ENCODE assay signal across 34 cellular contexts in the genomic region with DNA sequence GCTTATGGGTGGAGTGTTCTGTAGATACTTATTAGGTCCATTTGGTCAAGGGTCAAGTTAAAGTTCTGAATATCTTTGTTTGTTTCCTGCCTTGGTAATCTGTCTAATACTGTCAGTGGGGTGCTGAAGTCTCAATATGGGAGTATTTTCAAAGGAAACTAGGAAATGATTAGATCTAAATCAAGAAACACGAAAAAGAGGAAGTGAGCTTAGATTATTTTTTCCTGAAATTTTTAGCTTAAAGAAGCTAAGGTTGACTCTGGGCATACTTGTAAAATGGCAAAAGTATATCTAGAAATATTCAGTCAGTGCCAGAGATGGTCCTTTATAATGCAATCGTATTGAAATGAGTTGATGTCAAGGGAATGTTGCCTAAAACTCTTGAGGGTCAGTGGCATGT.
"Had no signal": no experiment of that assay in that cellular context is flagged by ENCODE, and none has a peak within 500 bp of the region (broad histone marks: within the 10 kb centered on the region; RNA-seq: fewer than 3 reads in every experiment).

No MANE protein-coding gene starts in this region.

- H3K4me3 Mint-ChIP-seq: activated CD4-positive, alpha-beta memory T cell treated with anti-CD3 and anti-CD28 coated beads for 36 hours; activated naive CD4-positive, alpha-beta T cell treated with anti-CD3 and anti-CD28 coated beads for 36 hours; activated T-cell treated with anti-CD3 and anti-CD28 coated beads, Interleukin-2, amount 50 U/mL, for 4 hours; activated T-helper 1 cell treated with anti-CD3 and anti-CD28 coated beads, Interleukin-12 subunit alpha, Interleukin-12 subunit beta, Interleukin-2, Interleukin-4 antibody, amounts not matched to agents 30 ng/mL and 10 ng/mL and 1 ng/mL, durations not matched to agents 14 hours and 24 hours and 36 hours; WTC11 had no signal

- H3K4me2 ChIP-seq: PC-9 had no signal

- H3K4me3 ChIP-seq: adrenal gland, body of pancreas, breast epithelium, PC-9 had no signal

- H3K9me3 Mint-ChIP-seq: activated CD4-positive, alpha-beta memory T cell treated with anti-CD3 and anti-CD28 coated beads for 36 hours; activated naive CD4-positive, alpha-beta T cell treated with anti-CD3 and anti-CD28 coated beads for 36 hours; activated T-cell treated with anti-CD3 and anti-CD28 coated beads, Interleukin-2, amount 50 U/mL, for 4 hours; activated T-helper 1 cell treated with anti-CD3 and anti-CD28 coated beads, Interleukin-12 subunit alpha, Interleukin-12 subunit beta, Interleukin-2, Interleukin-4 antibody, amounts not matched to agents 30 ng/mL and 10 ng/mL and 1 ng/mL, durations not matched to agents 14 hours and 24 hours and 36 hours had no signal

- H3K9me3 ChIP-seq: adrenal gland, body of pancreas, breast epithelium had no signal

- H3K36me3 Mint-ChIP-seq: activated CD4-positive, alpha-beta memory T cell treated with anti-CD3 and anti-CD28 coated beads for 36 hours; WTC11 had no signal

- H2AFZ ChIP-seq: PC-9 had no signal

- H3K4me1 ChIP-seq: adrenal gland, body of pancreas, breast epithelium had no signal

- H3K27ac ChIP-seq: adrenal gland, body of pancreas, breast epithelium, PC-9, RWPE1 had no signal

- H3K27ac Mint-ChIP-seq: activated CD4-positive, alpha-beta memory T cell treated with anti-CD3 and anti-CD28 coated beads for 36 hours; activated naive CD4-positive, alpha-beta T cell treated with anti-CD3 and anti-CD28 coated beads for 36 hours; activated naive CD4-positive, alpha-beta T cell treated with anti-CD3 and anti-CD28 coated beads, Interleukin-2, amount 50 U/mL, for 72 hours; activated T-helper 1 cell treated with anti-CD3 and anti-CD28 coated beads, Interleukin-12 subunit alpha, Interleukin-12 subunit beta, Interleukin-2, Interleukin-4 antibody, amounts not matched to agents 30 ng/mL and 10 ng/mL and 1 ng/mL, durations not matched to agents 14 hours and 24 hours and 36 hours; WTC11 had no signal

- ATAC-seq: activated naive CD4-positive, alpha-beta T cell treated with anti-CD3 and anti-CD28 coated beads, Interleukin-2, amount 50 U/mL, for 72 hours; activated T-cell treated with anti-CD3 and anti-CD28 coated beads, Interleukin-2, amount 50 U/mL, for 4 hours; body of pancreas; Right ventricle myocardium inferior; SK-N-SH treated with all-trans-retinoic acid at 6 μM for 48 hours; WTC11 had no signal

- H3K27me3 ChIP-seq: adrenal gland, body of pancreas, breast epithelium had no signal

- DNase-seq: activated CD4-positive, alpha-beta memory T cell treated with anti-CD3 and anti-CD28 coated beads for 36 hours; activated CD4-positive, alpha-beta T cell treated with anti-CD3 and anti-CD28 coated beads for 4 hours; activated CD4-positive, alpha-beta T cell treated with anti-CD3 and anti-CD28 coated beads, Interleukin-2, amount 50 U/mL, for 1 hour; activated CD4-positive, CD25-positive, alpha-beta regulatory T cell treated with anti-CD3 and anti-CD28 coated beads, Interleukin-2, amount 50 U/mL, for 72 hours; activated CD8-positive, alpha-beta memory T cell treated with anti-CD3 and anti-CD28 coated beads, Interleukin-2, amount 50 U/mL, for 4 hours; activated gamma-delta T cell treated with Interleukin-2 at 50 U/mL for 16 hours; activated naive CD4-positive, alpha-beta T cell treated with anti-CD3 and anti-CD28 coated beads for 36 hours; activated T-cell treated with anti-CD3 and anti-CD28 coated beads for 4 hours; activated T-cell treated with anti-CD3 and anti-CD28 coated beads, Interleukin-2, amount 50 U/mL, for 4 hours; adrenal gland; body of pancreas; MV-4-11; NCI-H1092; NCI-H1436 treated with DMSO at 0.1 percent for 48 hours; NCI-H1694 treated with DMSO at 0.1 percent for 48 hours; NCI-H2029; NCI-H345; NCI-H510A; NCI-H526; NCI-H748 treated with DMSO at 0.1 percent for 48 hours; NK-92 treated with Interleukin-12 subunit alpha and Interleukin-12 subunit beta, amount 100 ng/mL, for 24 hours; PC-9; SIG-M5; SW 1271; T-helper 1 cell; T-helper 2 cell; T-helper 9 cell had no signal

- H3K36me3 ChIP-seq: adrenal gland, breast epithelium had no signal
